Comparison of ENCODE assay signal across 14 cellular contexts in the genomic region with DNA sequence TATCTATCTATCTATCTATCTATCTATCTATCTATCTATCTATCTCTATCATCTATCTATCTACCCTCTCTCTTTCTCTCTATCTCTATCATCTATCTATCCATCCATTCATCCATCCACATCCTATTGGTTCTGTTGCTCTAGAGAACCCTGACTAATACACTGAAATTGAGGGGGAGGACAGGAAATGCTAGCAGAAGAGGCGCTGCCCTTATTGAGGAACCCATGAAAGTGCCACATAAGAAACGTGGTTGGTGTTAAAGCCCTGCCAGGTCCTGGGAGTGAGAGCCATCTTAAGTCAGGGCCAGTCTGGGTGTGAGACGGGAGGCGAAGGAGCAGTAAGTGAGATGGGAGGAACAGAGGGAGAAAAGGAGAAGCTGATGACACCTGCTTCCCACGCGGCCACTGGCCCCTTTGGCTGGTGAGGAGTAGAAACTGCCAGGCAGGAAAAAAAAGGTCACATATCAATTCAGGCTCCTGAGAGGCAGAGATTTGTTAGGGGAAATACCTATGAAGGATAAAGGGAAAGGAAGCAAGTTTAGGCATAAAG.
DNase-seq lines count a peak whose midpoint lies in the region; ATAC-seq and TF ChIP-seq lines count a peak whose summit lies in the region.
"Had no signal": no experiment of that assay in that cellular context is flagged by ENCODE, and none has a peak within 500 bp of the region (broad histone marks: within the 10 kb centered on the region; RNA-seq: fewer than 3 reads in every experiment).

No MANE protein-coding gene starts in this region.

- H3K9me3 ChIP-seq in IMR-90 (ENCODE audit: control insufficient read depth, insufficient read depth, low read length) = no peaks in the 10 kb centered on the region
- H3K9me3 ChIP-seq: BLaER1 had no signal

- H3K27ac Mint-ChIP-seq in activated CD4-positive, alpha-beta T cell treated with anti-CD3 and anti-CD28 coated beads for 36 hours = no peak overlapping the region
- H3K27ac Mint-ChIP-seq in activated CD4-positive, alpha-beta T cell treated with anti-CD3 and anti-CD28 coated beads, Interleukin-2, amount 10 ng/mL, durations not matched to agents 7 days and 5 days = no peak overlapping the region
- peak overlapping the region in 1 of 2 donors; percentile 54 for H3K27ac Mint-ChIP-seq in stimulated activated naive CD8-positive, alpha-beta T cell treated with anti-CD3 and anti-CD28 coated beads, Interleukin-15, amount 100 ng/mL, for 72 hours

- no peaks in the 10 kb centered on the region; the same call in 1 of the 2 replicates for H3K27me3 ChIP-seq in IMR-90 (ENCODE audit: control insufficient read depth, insufficient read depth, low read length)
- H3K27me3 ChIP-seq: BLaER1 had no signal

- H3K18ac ChIP-seq in IMR-90 (ENCODE audit: low read depth, low read length) = no peak overlapping the region

- no peak overlapping the region; the same call in 2 of the 3 replicates for H2BK15ac ChIP-seq in IMR-90 (ENCODE audit: low read depth, low read length)

- no peak overlapping the region for H2AK9ac ChIP-seq in IMR-90 (replicated peaks; ENCODE audit: low read depth, low read length, poor library complexity)

- H3K36me3 ChIP-seq in IMR-90 (ENCODE audit: control insufficient read depth, insufficient read depth, low read length) = no peaks in the 10 kb centered on the region
- H3K36me3 ChIP-seq: BLaER1 had no signal

- intact Hi-C loops in activated CD4-positive, alpha-beta T cell treated with anti-CD3 and anti-CD28 coated beads for 36 hours (cut with DNase I, micrococcal nuclease) = loop anchor here in 1 of 2 experiments (2.0 kb wide), 1 partner anchor 30 kb away; no protein-coding TSS in a partner anchor
- intact Hi-C loops in IMR-90 (cut with micrococcal nuclease) = no loop called here

- no peak overlapping the region for H4K5ac ChIP-seq in IMR-90 (ENCODE audit: low read depth, low read length)

- H3K4me1 ChIP-seq in IMR-90 (ENCODE audit: control insufficient read depth, insufficient read depth, low read length) = peaks cover 6% of the 10 kb centered on the region; the same call in 1 of the 2 replicates

- no peak overlapping the region for H3K4me2 ChIP-seq in IMR-90 (ENCODE audit: low read depth, low read length)
- H3K4me2 ChIP-seq: BLaER1 had no signal

- no peak overlapping the region for H2BK5ac ChIP-seq in IMR-90 (ENCODE audit: low read depth, low read length, poor library complexity, severe bottlenecking)

- TF ChIP-seq RAD21 in IMR-90 (IDR thresholded peaks at IDR 0.05; ENCODE audit: low read length) = no peak

- H3K56ac ChIP-seq in IMR-90 (ENCODE audit: extremely low read depth, insufficient read depth, low read length) = no peak overlapping the region

- no peak for TF ChIP-seq POLR2A in IMR-90 (IDR thresholded peaks at IDR 0.05; ENCODE audit: low read depth, low read length)

- CTCF ChIA-PET in activated CD4-positive, alpha-beta T cell treated with anti-CD3 and anti-CD28 coated beads for 36 hours (lab: Charles Lee) = interaction anchor here (0.7 kb wide), 1 partner anchor 226 kb away, joined by 3 read pairs; no protein-coding TSS in a partner anchor
- CTCF ChIA-PET in activated CD4-positive, alpha-beta T cell treated with anti-CD3 and anti-CD28 coated beads, Interleukin-2, amount 10 ng/mL, durations not matched to agents 7 days and 5 days (lab: Charles Lee) = no interaction called here
- CTCF ChIA-PET in IMR-90 (lab: Yijun Ruan, JAX) = interaction anchor here (0.6 kb wide), 1 partner anchor 16 kb away, joined by 3 read pairs; no protein-coding TSS in a partner anchor

- no peaks in the 10 kb centered on the region for H3K27me3 Mint-ChIP-seq in activated CD4-positive, alpha-beta T cell treated with anti-CD3 and anti-CD28 coated beads for 36 hours
- H3K27me3 Mint-ChIP-seq in activated CD4-positive, alpha-beta T cell treated with anti-CD3 and anti-CD28 coated beads, Interleukin-2, amount 10 ng/mL, durations not matched to agents 7 days and 5 days = no peaks in the 10 kb centered on the region
- H3K27me3 Mint-ChIP-seq in stimulated activated naive CD8-positive, alpha-beta T cell treated with anti-CD3 and anti-CD28 coated beads, Interleukin-15, amount 100 ng/mL, for 72 hours = no peaks in the 10 kb centered on the region

- no peak overlapping the region for H2BK20ac ChIP-seq in IMR-90 (ENCODE audit: low read depth, low read length)

- no peak for TF ChIP-seq CTCF in IMR-90 (conservative IDR thresholded peaks at IDR 0.05; ENCODE audit: low read depth, low read length)
- TF ChIP-seq CTCF in coronary artery (IDR thresholded peaks at IDR 0.05) = no peak

- BruUV-seq in IMR-90 (replicated peaks; lab: Mats Ljungman, UMichigan) = no TSS peak

- peaks cover 6% of the 10 kb centered on the region for H3K4me1 Mint-ChIP-seq in activated CD4-positive, alpha-beta T cell treated with anti-CD3 and anti-CD28 coated beads for 36 hours
- no peaks in the 10 kb centered on the region for H3K4me1 Mint-ChIP-seq in activated CD4-positive, alpha-beta T cell treated with anti-CD3 and anti-CD28 coated beads, Interleukin-2, amount 10 ng/mL, durations not matched to agents 7 days and 5 days
- H3K4me1 Mint-ChIP-seq in stimulated activated naive CD8-positive, alpha-beta T cell treated with anti-CD3 and anti-CD28 coated beads, Interleukin-15, amount 100 ng/mL, for 72 hours = peaks cover 12% of the 10 kb centered on the region

- POLR2A ChIA-PET in activated CD4-positive, alpha-beta T cell treated with anti-CD3 and anti-CD28 coated beads for 36 hours (lab: Charles Lee) = no interaction called here
- POLR2A ChIA-PET in activated CD4-positive, alpha-beta T cell treated with anti-CD3 and anti-CD28 coated beads, Interleukin-2, amount 10 ng/mL, durations not matched to agents 7 days and 5 days (lab: Charles Lee) = no interaction called here
- POLR2A ChIA-PET in IMR-90 (lab: Charles Lee; ENCODE audit: unreplicated experiment) = no interaction called here

- H3K9me3 Mint-ChIP-seq in activated CD4-positive, alpha-beta T cell treated with anti-CD3 and anti-CD28 coated beads for 36 hours (ENCODE audit: low read depth) = no peaks in the 10 kb centered on the region
- H3K9me3 Mint-ChIP-seq in activated CD4-positive, alpha-beta T cell treated with anti-CD3 and anti-CD28 coated beads, Interleukin-2, amount 10 ng/mL, durations not matched to agents 7 days and 5 days = no peaks in the 10 kb centered on the region
- H3K9me3 Mint-ChIP-seq in stimulated activated naive CD8-positive, alpha-beta T cell treated with anti-CD3 and anti-CD28 coated beads, Interleukin-15, amount 100 ng/mL, for 72 hours = no peaks in the 10 kb centered on the region

- no peak overlapping the region for H3K4me3 Mint-ChIP-seq in activated CD4-positive, alpha-beta T cell treated with anti-CD3 and anti-CD28 coated beads for 36 hours
- H3K4me3 Mint-ChIP-seq in activated CD4-positive, alpha-beta T cell treated with anti-CD3 and anti-CD28 coated beads, Interleukin-2, amount 10 ng/mL, durations not matched to agents 7 days and 5 days = no peak overlapping the region
- H3K4me3 Mint-ChIP-seq in stimulated activated naive CD8-positive, alpha-beta T cell treated with anti-CD3 and anti-CD28 coated beads, Interleukin-15, amount 100 ng/mL, for 72 hours = no peak overlapping the region

- H3K9me1 ChIP-seq in IMR-90 (ENCODE audit: insufficient read depth, low read length) = peaks cover 11% of the 10 kb centered on the region

- no peak overlapping the region for H3K9ac ChIP-seq in IMR-90 (ENCODE audit: low read depth, low read length)
- H3K9ac ChIP-seq: BLaER1, GM23248 had no signal

- H3K4me3 ChIP-seq in IMR-90 (ENCODE audit: insufficient read depth, low read depth, low read length) = no peak overlapping the region
- no peak overlapping the region for H3K4me3 ChIP-seq in coronary artery
- H3K4me3 ChIP-seq: BLaER1, GM23248 had no signal

- H4K8ac ChIP-seq in IMR-90 (ENCODE audit: low read depth in 2 of 2, low read length in 2 of 2) = no peak overlapping the region

- H3K36me3 Mint-ChIP-seq in activated CD4-positive, alpha-beta T cell treated with anti-CD3 and anti-CD28 coated beads for 36 hours (ENCODE audit: low read depth) = peaks cover 4% of the 10 kb centered on the region
- H3K36me3 Mint-ChIP-seq in activated CD4-positive, alpha-beta T cell treated with anti-CD3 and anti-CD28 coated beads, Interleukin-2, amount 10 ng/mL, durations not matched to agents 7 days and 5 days (ENCODE audit: low read depth) = no peaks in the 10 kb centered on the region

- no peaks in the 10 kb centered on the region for H4K20me1 ChIP-seq in IMR-90 (ENCODE audit: insufficient read depth, low read length)
- H4K20me1 ChIP-seq: BLaER1 had no signal

- no peak overlapping the region for H4K91ac ChIP-seq in IMR-90 (ENCODE audit: insufficient read depth, low read depth, low read length)

- no peaks in the 10 kb centered on the region for H3K79me1 ChIP-seq in IMR-90 (ENCODE audit: low read depth in 1 of 2, low read length in 2 of 2)

- WGBS in IMR-90 (ENCODE audit: extremely low coverage in 2 of 2, insufficient read length in 1 of 2), 2 experiments = 65% methylated on average over 2 of the region's 6 CpGs; no CpG with 5 or more reads in 1 of the 2 experiments

- in situ Hi-C loops in IMR-90 (cut with MboI; ENCODE audit: low sequenced_read_pairs) = no loop called here

- H2AK5ac ChIP-seq in IMR-90 (ENCODE audit: low read depth, low read length) = 0 out of 2 replicates have a peak overlapping the region, but pooled peaks have one; percentile 3

- no peak overlapping the region for H2BK120ac ChIP-seq in IMR-90 (ENCODE audit: low read depth, low read length)

- H3K27ac ChIP-seq in IMR-90 (ENCODE audit: insufficient read depth, low read length) (no peak overlapping the region), coronary artery (no peak overlapping the region)
- H3K27ac ChIP-seq: BLaER1, GM23248, HL-60 had no signal

- no peak overlapping the region for H2AFZ ChIP-seq in IMR-90 (replicated peaks; ENCODE audit: low read length, poor library complexity)
- H2AFZ ChIP-seq: GM23248 had no signal

- dilution Hi-C loops in IMR-90 (cut with HindIII; ENCODE audit: low sequenced_read_pairs, unreplicated experiment) = no loop called here

- no peak overlapping the region for H3K4ac ChIP-seq in IMR-90 (ENCODE audit: low read depth, low read length)

- H3K14ac ChIP-seq in IMR-90 (replicated peaks; ENCODE audit: low read depth, low read length) = no peak overlapping the region

- no peak for DNase-seq in activated CD4-positive, alpha-beta T cell treated with anti-CD3 and anti-CD28 coated beads for 36 hours
- no peak for DNase-seq in activated CD4-positive, alpha-beta T cell treated with anti-CD3 and anti-CD28 coated beads, Interleukin-2, amount 10 ng/mL, durations not matched to agents 7 days and 5 days
- DNase-seq in IMR-90 = no peak
- DNase-seq in coronary artery (ENCODE audit: low spot score) = peak; percentile 47
- no peak for DNase-seq in stimulated activated naive CD8-positive, alpha-beta T cell treated with anti-CD3 and anti-CD28 coated beads, Interleukin-15, amount 100 ng/mL, for 72 hours
- no peak for DNase-seq in putamen (ENCODE audit: low spot score)
- DNase-seq: 8988T, AML-193, DMS53, GM23248 had no signal

- peak; percentile 65 for ATAC-seq in activated CD4-positive, alpha-beta T cell treated with anti-CD3 and anti-CD28 coated beads for 36 hours
- ATAC-seq in IMR-90 (ENCODE audit: low read depth) = no peak
- peak; percentile 28 for ATAC-seq in stimulated activated naive CD8-positive, alpha-beta T cell treated with anti-CD3 and anti-CD28 coated beads, Interleukin-15, amount 100 ng/mL, for 72 hours
- no peak for ATAC-seq in GM21423 (IDR thresholded peaks at IDR 0.05; ENCODE audit: unreplicated experiment)
- ATAC-seq: HCT116 had no signal

- H3K23ac ChIP-seq in IMR-90 (ENCODE audit: low read depth, low read length) = no peak overlapping the region

Comparison
In these comparisons a context has a peak if more than half of its experiments do, and no peak if none do; other contexts are left out.
1. ATAC-seq: peak in activated CD4-positive, alpha-beta T cell treated with anti-CD3 and anti-CD28 coated beads for 36 hours (single experiment) and stimulated activated naive CD8-positive, alpha-beta T cell treated with anti-CD3 and anti-CD28 coated beads, Interleukin-15, amount 100 ng/mL, for 72 hours (single experiment); none in IMR-90 (single experiment) and GM21423 (single experiment).